10 cellular contexts compared by ENCODE assay signal in the genomic region with DNA sequence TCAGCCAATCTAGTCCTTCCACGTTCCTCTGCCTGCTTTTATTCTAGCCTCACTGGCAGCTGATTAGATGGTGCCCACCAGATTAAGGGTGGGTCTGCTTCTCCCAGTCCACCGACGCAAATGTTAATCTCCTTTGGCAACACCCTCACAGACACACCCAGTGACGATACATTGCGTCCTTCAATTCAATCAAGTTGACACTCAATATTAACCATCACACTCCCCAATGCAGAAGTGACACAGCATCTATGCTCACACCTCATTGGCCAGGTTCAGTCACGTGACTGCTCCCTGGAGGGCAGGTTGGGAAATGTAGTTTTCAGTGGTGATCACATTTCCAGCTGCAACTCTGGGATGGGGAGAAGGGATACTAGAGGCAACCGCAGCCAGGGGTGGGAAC. TPM values are rescaled to one million over a fixed set of nuclear protein-coding genes. Genes with fewer than 3 reads are reported as not detected.
DNase-seq lines count a peak whose midpoint lies in the region; ATAC-seq and TF ChIP-seq lines count a peak whose summit lies in the region.
"Had no signal": no experiment of that assay in that cellular context is flagged by ENCODE, and none has a peak within 500 bp of the region (broad histone marks: within the 10 kb centered on the region; RNA-seq: fewer than 3 reads in every experiment).

No MANE protein-coding gene starts in this region.

- no peaks in the 10 kb centered on the region for H4K20me1 ChIP-seq in osteoblast (ENCODE audit: insufficient read depth, low read length)

- no peaks in the 10 kb centered on the region for H3K27me3 Mint-ChIP-seq in activated T-cell treated with anti-CD3 and anti-CD28 coated beads, Interleukin-2, amount 50 U/mL, for 24 hours

- peaks cover 5% of the 10 kb centered on the region for H3K4me1 ChIP-seq in osteoblast (ENCODE audit: insufficient read depth, low read length)

- H3K9me3 ChIP-seq in osteoblast (ENCODE audit: low read depth, low read length) = no peaks in the 10 kb centered on the region
- H3K9me3 ChIP-seq: lower lobe of right lung, SJSA1 had no signal

- no peak for DNase-seq in activated T-cell treated with anti-CD3 and anti-CD28 coated beads, Interleukin-2, amount 50 U/mL, for 24 hours
- no peak for DNase-seq in activated T-cell treated with anti-CD3 and anti-CD28 coated beads for 4 hours
- DNase-seq in LNCaP clone FGC (ENCODE audit: low read depth) = peak; percentile 13
- DNase-seq in amniotic epithelial cell (ENCODE audit: low read depth) = peak; percentile 66
- peak; percentile 77 for DNase-seq in osteoblast (ENCODE audit: insufficient read length, low spot score, missing footprints)
- no peak for DNase-seq in SIG-M5 (lab: John Stamatoyannopoulos, UW)
- DNase-seq in cortex of kidney (lab: John Stamatoyannopoulos, UW) = no peak
- DNase-seq: lower lobe of right lung had no signal

- H3K79me2 ChIP-seq in osteoblast (ENCODE audit: insufficient read depth, low read length) = no peaks in the 10 kb centered on the region

- H2AFZ ChIP-seq in osteoblast (ENCODE audit: low read length) = no peak overlapping the region

- H3K4me2 ChIP-seq in osteoblast (ENCODE audit: insufficient read depth, low read length) = no peak overlapping the region

- no peaks in the 10 kb centered on the region for H3K9me3 Mint-ChIP-seq in activated T-cell treated with anti-CD3 and anti-CD28 coated beads, Interleukin-2, amount 50 U/mL, for 24 hours

- H3K27ac Mint-ChIP-seq in activated T-cell treated with anti-CD3 and anti-CD28 coated beads, Interleukin-2, amount 50 U/mL, for 24 hours = peak overlapping the region; percentile 76

- H3K36me3 ChIP-seq in osteoblast (ENCODE audit: insufficient read depth, low read length) = no peaks in the 10 kb centered on the region
- H3K36me3 ChIP-seq: lower lobe of right lung, SJSA1 had no signal

- no peak for ATAC-seq in HG03469 (IDR thresholded peaks at IDR 0.05; ENCODE audit: unreplicated experiment)

- no peak overlapping the region for H3K4me3 ChIP-seq in LNCaP clone FGC (ENCODE audit: low read depth, low read length)
- H3K4me3 ChIP-seq in osteoblast (ENCODE audit: insufficient read depth, low read length) = no peak overlapping the region
- H3K4me3 ChIP-seq: lower lobe of right lung, SJSA1 had no signal

- peaks cover 82% of the 10 kb centered on the region for H3K4me1 Mint-ChIP-seq in activated T-cell treated with anti-CD3 and anti-CD28 coated beads, Interleukin-2, amount 50 U/mL, for 24 hours (ENCODE audit: low read depth)

- no peak overlapping the region for H3K27ac ChIP-seq in osteoblast (ENCODE audit: low read depth, low read length)
- H3K27ac ChIP-seq: lower lobe of right lung, SJSA1 had no signal

- no peak for TF ChIP-seq CTCF in LNCaP clone FGC (IDR thresholded peaks at IDR 0.05; ENCODE audit: control insufficient read depth, extremely low read depth, insufficient read depth)
- no peak for TF ChIP-seq CTCF in osteoblast (IDR thresholded peaks at IDR 0.05; ENCODE audit: extremely low read depth, low read depth, low read length)

- H3K27me3 ChIP-seq in osteoblast (ENCODE audit: insufficient read depth, low read length) = no peaks in the 10 kb centered on the region
- H3K27me3 ChIP-seq: SJSA1 had no signal

- no peak overlapping the region for H3K4me3 Mint-ChIP-seq in activated T-cell treated with anti-CD3 and anti-CD28 coated beads, Interleukin-2, amount 50 U/mL, for 24 hours

- peaks cover 54% of the 10 kb centered on the region for H3K36me3 Mint-ChIP-seq in activated T-cell treated with anti-CD3 and anti-CD28 coated beads, Interleukin-2, amount 50 U/mL, for 24 hours (ENCODE audit: low read depth)

RNA-seq across cellular contexts. Expression of a gene that starts 13.0 kb away (rescaled TPM):
- total RNA-seq in osteoblast = 0.36 and 0.88 TPM in 2 replicates
- total RNA-seq: SJSA1 had no signal

RNA-seq across cellular contexts. Expression of a gene that starts 24.6 kb away (rescaled TPM):
- total RNA-seq in osteoblast = 38.4 and 38.6 TPM in 2 replicates

Comparison
In these comparisons a context has a peak if more than half of its experiments do, and no peak if none do; other contexts are left out.
1. DNase-seq: peak in LNCaP clone FGC (single experiment), amniotic epithelial cell (single experiment) and osteoblast (single experiment); none in activated T-cell treated with anti-CD3 and anti-CD28 coated beads, Interleukin-2, amount 50 U/mL, for 24 hours (single experiment), activated T-cell treated with anti-CD3 and anti-CD28 coated beads for 4 hours (single experiment), SIG-M5 (single experiment) and cortex of kidney (single experiment).